ENCODE assay signal across 19 cellular contexts in the genomic region with DNA sequence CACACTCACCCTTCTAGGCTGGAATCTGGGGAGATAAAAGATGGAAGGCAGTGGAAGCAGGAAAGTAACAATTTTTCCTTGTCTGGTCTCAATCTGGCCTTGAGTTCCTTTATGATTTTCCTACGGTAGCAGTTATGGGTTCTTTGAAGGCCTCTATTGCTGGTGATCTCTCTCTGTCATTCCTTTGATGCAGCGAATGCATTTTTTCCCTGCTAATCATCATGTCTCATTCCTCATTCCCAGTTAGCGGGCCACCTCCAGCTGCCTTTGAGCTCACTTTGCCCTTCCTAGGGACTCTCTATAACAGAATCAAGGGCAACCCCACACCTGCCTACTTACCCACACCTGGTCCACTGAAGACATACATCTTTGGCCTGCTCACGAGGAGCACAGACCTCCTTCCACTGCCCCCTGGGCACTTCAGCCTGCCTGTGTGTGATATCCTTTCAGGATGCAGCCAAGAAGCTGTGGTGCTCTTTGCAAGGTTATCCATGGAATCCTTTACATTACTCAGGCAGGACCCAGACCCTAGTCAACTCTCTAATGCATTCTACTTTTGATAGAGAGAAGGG.
DNase-seq lines count a peak whose midpoint lies in the region; ATAC-seq and TF ChIP-seq lines count a peak whose summit lies in the region.
"Had no signal": no experiment of that assay in that cellular context is flagged by ENCODE, and none has a peak within 500 bp of the region (broad histone marks: within the 10 kb centered on the region; RNA-seq: fewer than 3 reads in every experiment).

No MANE protein-coding gene starts in this region.

- H4K20me1 ChIP-seq in GM23248 (ENCODE audit: insufficient read depth), result no peaks in the 10 kb centered on the region

- no peak overlapping the region for H3K9ac ChIP-seq in GM23248

- H3K27ac ChIP-seq in GM23248 (no peak overlapping the region), RWPE2 (ENCODE audit: poor library complexity, severe bottlenecking) (no peak overlapping the region), dorsolateral prefrontal cortex (peak overlapping the region in 39 of 59 donors; percentile 4 to 92 (median 76))
- H3K27ac ChIP-seq: HL-60 had no signal

- H3K27me3 ChIP-seq in GM23248 (replicated peaks; ENCODE audit: insufficient read depth), result no peaks in the 10 kb centered on the region
- H3K27me3 ChIP-seq in RWPE2 (ENCODE audit: insufficient read depth, poor library complexity, severe bottlenecking), result no peaks in the 10 kb centered on the region
- H3K27me3 ChIP-seq in dorsolateral prefrontal cortex, result no peaks in the 10 kb centered on the region
- H3K27me3 ChIP-seq: BE2C had no signal

- CTCF ChIA-PET in GM10248 (lab: Yijun Ruan, JAX), result interaction anchor here (2.4 kb wide), 1 partner anchor 11 kb away, joined by 8 read pairs; no protein-coding TSS in a partner anchor

- intact Hi-C loops in dorsolateral prefrontal cortex (cut with DNase I), result no loop called here

- peaks cover 3% of the 10 kb centered on the region; the same call in 1 of the 2 replicates for H3K4me1 ChIP-seq in GM23248 (ENCODE audit: insufficient read depth)
- no peaks in the 10 kb centered on the region for H3K4me1 ChIP-seq in RWPE2 (ENCODE audit: insufficient read depth, poor library complexity, severe bottlenecking)
- H3K4me1 ChIP-seq: BE2C had no signal

- H3K4me2 ChIP-seq in GM23248 (ENCODE audit: unreplicated experiment), result no peak overlapping the region

- no peaks in the 10 kb centered on the region for H3K36me3 ChIP-seq in GM23248 (ENCODE audit: low read depth)
- no peaks in the 10 kb centered on the region for H3K36me3 ChIP-seq in RWPE2 (ENCODE audit: low read depth)
- H3K36me3 ChIP-seq: BE2C had no signal

- POLR2A ChIA-PET in GM10248 (lab: Yijun Ruan, JAX), result no interaction called here

- no peaks in the 10 kb centered on the region for H3K79me2 ChIP-seq in GM23248 (ENCODE audit: insufficient read depth)

- in situ Hi-C loops in GM23248 (cut with MboI), result no loop called here

- peaks cover 3% of the 10 kb centered on the region; the same call in 1 of the 2 replicates for H3F3A ChIP-seq in GM23248 (ENCODE audit: insufficient read depth)

- no peaks in the 10 kb centered on the region for H3K9me2 ChIP-seq in GM23248 (ENCODE audit: insufficient read depth)

- peak; percentile 23 for DNase-seq in GM23248
- DNase-seq in RWPE2 (ENCODE audit: low spot score), result no peak
- DNase-seq in dorsolateral prefrontal cortex, result no peak
- no peak for DNase-seq in NCI-H748 treated with DMSO at 0.1 percent for 48 hours (lab: John Stamatoyannopoulos, UW)
- DNase-seq in DMS53 treated with DMSO at 0.1 percent for 48 hours (lab: John Stamatoyannopoulos, UW; ENCODE audit: unreplicated experiment), result no peak
- DNase-seq in GM10248 (ENCODE audit: extremely low spot score), result no peak
- DNase-seq in OCI-M1 (lab: John Stamatoyannopoulos, UW), result no peak
- DNase-seq: BE2C; CD4-positive, CD25-positive, alpha-beta regulatory T cell; DMS153; Karpas-422; MM.1S; NCI-H1092; NCI-H1436 treated with DMSO at 0.1 percent for 48 hours; NCI-H2029; NCI-H446; NCI-H69; SHP77 treated with DMSO at 0.1 percent for 48 hours had no signal

- H3K9me3 ChIP-seq in GM23248 (ENCODE audit: low read depth) (no peaks in the 10 kb centered on the region), RWPE2 (ENCODE audit: severe bottlenecking) (peaks cover 2% of the 10 kb centered on the region)
- H3K9me3 ChIP-seq: BE2C had no signal

- 25 to 39% methylated on average over 4 of the region's 4 CpGs for WGBS in GM23248 (ENCODE audit: low coverage in 1 of 2, low lambda C conversion rate in 2 of 2, missing lambda C conversion rate in 2 of 2), 2 experiments

- TF ChIP-seq CTCF in RWPE2 (IDR thresholded peaks at IDR 0.05; ENCODE audit: poor library complexity, severe bottlenecking) (no peak), dorsolateral prefrontal cortex (IDR thresholded peaks at IDR 0.05 in 54 of 56, conservative IDR thresholded peaks at IDR 0.05 in 2 of 56; ENCODE audit: low read depth in 1 of 56, partially characterized antibody in 56 of 56) (no peak), GM10248 (IDR thresholded peaks at IDR 0.05; ENCODE audit: control extremely low read depth, extremely low read depth, low read depth, missing control alignments) (no peak)

- no peak overlapping the region for H2AFZ ChIP-seq in GM23248

- ATAC-seq in RWPE2 (ENCODE audit: low read depth), result peak; percentile 10; the same call in 1 of the 3 replicates

- H3K4me3 ChIP-seq in GM23248 (no peak overlapping the region), RWPE2 (ENCODE audit: severe bottlenecking) (no peak overlapping the region), dorsolateral prefrontal cortex (no peak overlapping the region)

Comparison
In these comparisons a context has a peak if more than half of its experiments do, and no peak if none do; other contexts are left out.
1. H3K27ac ChIP-seq: peak in dorsolateral prefrontal cortex (39 of 59); none in GM23248 (single experiment) and RWPE2 (single experiment).